In genomic region chr15:91922701-91923279, GRCh38 we compare ENCODE assay signal across 15 cellular contexts.
DNase-seq lines count a peak whose midpoint lies in the region; ATAC-seq and TF ChIP-seq lines count a peak whose summit lies in the region.
"Had no signal": no experiment of that assay in that cellular context is flagged by ENCODE, and none has a peak within 500 bp of the region (broad histone marks: within the 10 kb centered on the region; RNA-seq: fewer than 3 reads in every experiment).

No MANE protein-coding gene starts in this region.

- H3K4me1 ChIP-seq in heart right ventricle (peaks cover 32 to 100% (median 92%) of the 10 kb centered on the region in 9 donors), tibial artery (peaks cover 0 to 77% (median 41%) of the 10 kb centered on the region in 4 donors)
- H3K4me1 ChIP-seq: Caco-2 had no signal

- TF ChIP-seq CTCF in heart right ventricle (IDR thresholded peaks at IDR 0.05) (no peak), tibial artery (IDR thresholded peaks at IDR 0.05) (no peak)

- H3K27ac ChIP-seq in heart right ventricle: peak overlapping the region in 8 of 10 donors; percentile 37 to 82 (median 58)
- peak overlapping the region; percentile 12 to 35 for H3K27ac ChIP-seq in tibial artery

- no peaks in the 10 kb centered on the region for H3K27me3 ChIP-seq in heart right ventricle
- H3K27me3 ChIP-seq in tibial artery: no peaks in the 10 kb centered on the region
- H3K27me3 ChIP-seq: ascending aorta had no signal

- no peaks in the 10 kb centered on the region for H3K27me3 Mint-ChIP-seq in dendritic cell treated with granulocyte-macrophage colony-stimulating factor and Interleukin-4, amounts not matched to agents 40 ng/mL and 50 ng/mL, for 4 days

- H3K36me3 ChIP-seq in heart right ventricle (no peaks in the 10 kb centered on the region), tibial artery (no peaks in the 10 kb centered on the region)
- H3K36me3 ChIP-seq: ascending aorta had no signal

- ATAC-seq in heart right ventricle (peak in 1 of 8 donors; percentile 3), Right ventricle myocardium inferior (no peak), HG02610 (IDR thresholded peaks at IDR 0.05; ENCODE audit: unreplicated experiment) (no peak)
- ATAC-seq: HCT116 had no signal

- peak overlapping the region; percentile 94 for H3K27ac Mint-ChIP-seq in dendritic cell treated with granulocyte-macrophage colony-stimulating factor and Interleukin-4, amounts not matched to agents 40 ng/mL and 50 ng/mL, for 4 days
- H3K27ac Mint-ChIP-seq: activated T-helper 2 cell treated with anti-CD3 and anti-CD28 coated beads, Interferon-gamma antibody, Interleukin-2, Interleukin-4, amounts not matched to agents 10 μg/mL and 5 μg/mL and 100 μg/mL, durations not matched to agents 14 hours and 24 hours and 36 hours had no signal

- no peaks in the 10 kb centered on the region for H3K9me3 ChIP-seq in heart right ventricle
- no peaks in the 10 kb centered on the region for H3K9me3 ChIP-seq in tibial artery
- H3K9me3 ChIP-seq: ascending aorta, Caco-2 had no signal

- 50 to 64% methylated on average over 8 of the region's 8 CpGs for WGBS in heart right ventricle, 2 donors

- H3K4me1 Mint-ChIP-seq in dendritic cell treated with granulocyte-macrophage colony-stimulating factor and Interleukin-4, amounts not matched to agents 40 ng/mL and 50 ng/mL, for 4 days (ENCODE audit: low read depth): peaks cover 75% of the 10 kb centered on the region

- no peaks in the 10 kb centered on the region for H3K9me3 Mint-ChIP-seq in dendritic cell treated with granulocyte-macrophage colony-stimulating factor and Interleukin-4, amounts not matched to agents 40 ng/mL and 50 ng/mL, for 4 days
- H3K9me3 Mint-ChIP-seq: activated T-helper 2 cell treated with anti-CD3 and anti-CD28 coated beads, Interferon-gamma antibody, Interleukin-2, Interleukin-4, amounts not matched to agents 10 μg/mL and 5 μg/mL and 100 μg/mL, durations not matched to agents 14 hours and 24 hours and 36 hours had no signal

- no peak overlapping the region for H3K4me3 ChIP-seq in heart right ventricle
- H3K4me3 ChIP-seq in tibial artery: no peak overlapping the region
- H3K4me3 ChIP-seq: ascending aorta had no signal

- DNase-seq in heart right ventricle: no peak
- no peak for DNase-seq in Right ventricle myocardium inferior (ENCODE audit: missing footprints)
- peak; percentile 72 for DNase-seq in NCI-H2081 treated with DMSO at 0.1 percent for 48 hours (lab: John Stamatoyannopoulos, UW)
- no peak for DNase-seq in tibial artery
- DNase-seq in NCI-H524 (lab: John Stamatoyannopoulos, UW): no peak
- DNase-seq in NCI-H187 treated with DMSO at 0.1 percent for 48 hours (lab: John Stamatoyannopoulos, UW): no peak
- DNase-seq: Caco-2; NCI-H1694; NK-92 treated with Interleukin-12 subunit alpha and Interleukin-12 subunit beta, amount 100 ng/mL, for 24 hours; stimulated activated CD4-positive, alpha-beta T cell treated with anti-CD3 and anti-CD28 coated beads, Interleukin-2, amount 100 ng/mL, for 48 hours had no signal

- no peak overlapping the region for H3K4me3 Mint-ChIP-seq in dendritic cell treated with granulocyte-macrophage colony-stimulating factor and Interleukin-4, amounts not matched to agents 40 ng/mL and 50 ng/mL, for 4 days

- H3K36me3 Mint-ChIP-seq in dendritic cell treated with granulocyte-macrophage colony-stimulating factor and Interleukin-4, amounts not matched to agents 40 ng/mL and 50 ng/mL, for 4 days (ENCODE audit: low read depth): peaks cover 42% of the 10 kb centered on the region

- intact Hi-C loops in heart right ventricle (cut with DNase I): loop anchor here in 1 of 10 donors (5.0 kb wide), 1 partner anchor 35 kb away; no protein-coding TSS in a partner anchor
- intact Hi-C loops in Right ventricle myocardium inferior (cut with DNase I): loop anchor here (5.0 kb wide), 2 partner anchors 50 to 55 kb away; no protein-coding TSS in a partner anchor
- intact Hi-C loops in dendritic cell treated with granulocyte-macrophage colony-stimulating factor and Interleukin-4, amounts not matched to agents 40 ng/mL and 50 ng/mL, for 4 days (cut with micrococcal nuclease): loop anchor here (5.0 kb wide), 1 partner anchor 65 kb away; no protein-coding TSS in a partner anchor
- intact Hi-C loops in tibial artery (cut with DNase I; ENCODE audit: low total_unique reads): no loop called here
